ENCODE assay signal across 8 cellular contexts in genomic region chr11:36431429-36432092, GRCh38.
DNase-seq lines count a peak whose midpoint lies in the region; ATAC-seq and TF ChIP-seq lines count a peak whose summit lies in the region.

No MANE protein-coding gene starts in this region.

- H3K4me3 ChIP-seq in epithelial cell of esophagus (ENCODE audit: low read length): no peak overlapping the region

- ATAC-seq in omental fat pad (ENCODE audit: low FRiP score) (peak; percentile 99), HG03108 (IDR thresholded peaks at IDR 0.05; ENCODE audit: unreplicated experiment) (no peak), HG02678 (IDR thresholded peaks at IDR 0.05; ENCODE audit: unreplicated experiment) (no peak)

- TF ChIP-seq CTCF in epithelial cell of esophagus (IDR thresholded peaks at IDR 0.05; ENCODE audit: insufficient read depth, low read depth, low read length, missing control alignments): peak; percentile 26
- TF ChIP-seq CTCF in omental fat pad (IDR thresholded peaks at IDR 0.05): no peak

- DNase-seq in NK-92 treated with Interleukin-12 subunit alpha and Interleukin-12 subunit beta, amount 100 ng/mL, for 24 hours (lab: John Stamatoyannopoulos, UW): peak; percentile 43
- DNase-seq in NK-92 (lab: John Stamatoyannopoulos, UW; ENCODE audit: unreplicated experiment) (no peak), RKO (ENCODE audit: low spot score) (peak; percentile 91), epithelial cell of esophagus (ENCODE audit: low read depth) (peak; percentile 97), omental fat pad (ENCODE audit: low spot score) (no peak), SKM-1 treated with dmso at 0.1 percent for 144 hours (lab: John Stamatoyannopoulos, UW; ENCODE audit: unreplicated experiment) (no peak)

Comparison
In these comparisons a context has a peak if more than half of its experiments do, and no peak if none do; other contexts are left out.
1. DNase-seq: peak in NK-92 treated with Interleukin-12 subunit alpha and Interleukin-12 subunit beta, amount 100 ng/mL, for 24 hours (single experiment), RKO (single experiment) and epithelial cell of esophagus (single experiment); none in NK-92 (single experiment), omental fat pad (single experiment) and SKM-1 treated with dmso at 0.1 percent for 144 hours (single experiment).